ENCODE assay signal across 36 cellular contexts in the genomic region with DNA sequence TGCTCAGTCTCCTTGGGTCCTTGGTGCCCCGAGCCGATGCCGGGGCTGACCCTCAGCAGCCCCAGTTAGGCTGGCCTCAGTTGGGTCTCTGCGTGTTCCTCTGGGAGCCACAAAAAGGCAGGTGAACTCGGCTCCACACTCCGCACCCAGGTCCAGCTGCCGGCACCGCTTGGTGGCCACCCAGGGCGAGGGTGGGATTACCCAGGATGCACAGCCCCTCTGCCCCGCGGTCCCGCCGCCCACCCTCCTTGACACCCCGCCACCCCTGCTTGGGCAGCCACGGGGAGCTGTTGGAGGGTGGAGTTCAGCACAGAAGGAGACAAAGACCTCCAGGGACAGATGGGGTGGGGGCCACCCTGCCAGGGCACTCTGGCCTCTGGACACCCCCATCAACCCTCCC. TPM values are rescaled to one million over a fixed set of nuclear protein-coding genes. Genes with fewer than 3 reads are reported as not detected.
"Had no signal": no experiment of that assay in that cellular context is flagged by ENCODE, and none has a peak within 500 bp of the region (broad histone marks: within the 10 kb centered on the region; RNA-seq: fewer than 3 reads in every experiment).

No MANE protein-coding gene starts in this region.

- H3K36me3 Mint-ChIP-seq: activated CD8-positive, alpha-beta memory T cell treated with anti-CD3 and anti-CD28 coated beads, Interleukin-2, amount 10 ng/mL, durations not matched to agents 7 days and 5 days; activated naive CD4-positive, alpha-beta T cell treated with anti-CD3 and anti-CD28 coated beads, Interleukin-2, amount 10 ng/mL, durations not matched to agents 7 days and 5 days; activated naive CD4-positive, alpha-beta T cell treated with anti-CD3 and anti-CD28 coated beads, Interleukin-2, amount 50 U/mL, for 72 hours; activated naive CD8-positive, alpha-beta T cell treated with anti-CD3 and anti-CD28 coated beads, Interleukin-2, amount 10 ng/mL, durations not matched to agents 7 days and 5 days had no signal

- H3K9me3 ChIP-seq: esophagus muscularis mucosa, gastrocnemius medialis, heart left ventricle had no signal

- H3K27ac Mint-ChIP-seq: activated CD4-positive, alpha-beta memory T cell treated with anti-CD3 and anti-CD28 coated beads for 36 hours; activated CD4-positive, alpha-beta T cell treated with anti-CD3 and anti-CD28 coated beads for 36 hours; activated CD4-positive, alpha-beta T cell treated with anti-CD3 and anti-CD28 coated beads, Interleukin-2, amount 10 ng/mL, durations not matched to agents 24 days and 14 days; activated CD8-positive, alpha-beta memory T cell treated with anti-CD3 and anti-CD28 coated beads, Interleukin-2, amount 10 ng/mL, durations not matched to agents 7 days and 5 days; activated naive CD4-positive, alpha-beta T cell treated with anti-CD3 and anti-CD28 coated beads, Interleukin-2, amount 10 ng/mL, durations not matched to agents 7 days and 5 days; activated T-helper 1 cell treated with anti-CD3 and anti-CD28 coated beads, Interleukin-12 subunit alpha, Interleukin-12 subunit beta, Interleukin-2, Interleukin-4 antibody, amounts not matched to agents 30 ng/mL and 10 ng/mL and 1 ng/mL, durations not matched to agents 14 hours and 24 hours and 36 hours; activated T-helper 2 cell treated with anti-CD3 and anti-CD28 coated beads, Interferon-gamma antibody, Interleukin-2, Interleukin-4, amounts not matched to agents 10 μg/mL and 5 μg/mL and 100 μg/mL, durations not matched to agents 14 hours and 24 hours and 36 hours; effector memory CD8-positive, alpha-beta T cell; T-helper 17 cell had no signal

- H3K27ac ChIP-seq: brain microvascular endothelial cell, coronary artery, esophagus muscularis mucosa, foreskin keratinocyte, gastrocnemius medialis, heart left ventricle had no signal

- DNase-seq: activated CD4-positive, alpha-beta memory T cell treated with anti-CD3 and anti-CD28 coated beads for 36 hours; activated CD4-positive, alpha-beta T cell treated with anti-CD3 and anti-CD28 coated beads for 36 hours; activated CD4-positive, alpha-beta T cell treated with anti-CD3 and anti-CD28 coated beads, Interleukin-2, amount 10 ng/mL, durations not matched to agents 24 days and 14 days; activated CD4-positive, CD25-positive, alpha-beta regulatory T cell; activated CD4-positive, CD25-positive, alpha-beta regulatory T cell treated with anti-CD3 and anti-CD28 coated beads, Interleukin-2, amount 50 U/mL, for 72 hours; activated CD8-positive, alpha-beta memory T cell treated with anti-CD3 and anti-CD28 coated beads, Interleukin-2, amount 10 ng/mL, durations not matched to agents 7 days and 5 days; activated CD8-positive, alpha-beta memory T cell treated with anti-CD3 and anti-CD28 coated beads, Interleukin-2, amount 50 U/mL, for 4 hours; activated CD8-positive, alpha-beta T cell treated with anti-CD3 and anti-CD28 coated beads, Interleukin-2, amount 10 ng/mL, durations not matched to agents 7 days and 5 days; activated gamma-delta T cell; activated naive CD4-positive, alpha-beta T cell; activated naive CD4-positive, alpha-beta T cell treated with anti-CD3 and anti-CD28 coated beads, Interleukin-2, amount 10 ng/mL, durations not matched to agents 7 days and 5 days; activated naive CD8-positive, alpha-beta T cell treated with anti-CD3 and anti-CD28 coated beads, Interleukin-2, amount 10 ng/mL, durations not matched to agents 7 days and 5 days; activated T-cell treated with anti-CD3 and anti-CD28 coated beads, Interleukin-2, amount 50 U/mL, for 1 hour; activated T-cell treated with anti-CD3 and anti-CD28 coated beads, Interleukin-2, amount 50 U/mL, for 48 hours; amniotic stem cell; anterior cingulate cortex; brain microvascular endothelial cell; dermis blood vessel endothelial cell; effector CD4-positive, alpha-beta T cell; effector memory CD8-positive, alpha-beta T cell; foreskin keratinocyte; gastrocnemius medialis; glutamatergic neuron; heart left ventricle; T-helper 1 cell; T-helper 17 cell had no signal

- H3K4me3 Mint-ChIP-seq: activated CD4-positive, alpha-beta memory T cell treated with anti-CD3 and anti-CD28 coated beads for 36 hours; activated CD4-positive, alpha-beta T cell treated with anti-CD3 and anti-CD28 coated beads for 36 hours; activated CD4-positive, alpha-beta T cell treated with anti-CD3 and anti-CD28 coated beads, Interleukin-2, amount 10 ng/mL, durations not matched to agents 24 days and 14 days; activated CD8-positive, alpha-beta memory T cell treated with anti-CD3 and anti-CD28 coated beads, Interleukin-2, amount 10 ng/mL, durations not matched to agents 7 days and 5 days; activated CD8-positive, alpha-beta T cell treated with anti-CD3 and anti-CD28 coated beads, Interleukin-2, amount 10 ng/mL, durations not matched to agents 7 days and 5 days; activated naive CD4-positive, alpha-beta T cell treated with anti-CD3 and anti-CD28 coated beads, Interleukin-2, amount 10 ng/mL, durations not matched to agents 7 days and 5 days; activated naive CD8-positive, alpha-beta T cell treated with anti-CD3 and anti-CD28 coated beads, Interleukin-2, amount 10 ng/mL, durations not matched to agents 7 days and 5 days; activated T-helper 1 cell treated with anti-CD3 and anti-CD28 coated beads, Interleukin-12 subunit alpha, Interleukin-12 subunit beta, Interleukin-2, Interleukin-4 antibody, amounts not matched to agents 30 ng/mL and 10 ng/mL and 1 ng/mL, durations not matched to agents 14 hours and 24 hours and 36 hours; central memory CD8-positive, alpha-beta T cell; effector memory CD8-positive, alpha-beta T cell; T-helper 17 cell had no signal

- H3K9me3 Mint-ChIP-seq: activated CD4-positive, alpha-beta memory T cell treated with anti-CD3 and anti-CD28 coated beads for 36 hours; activated naive CD4-positive, alpha-beta T cell treated with anti-CD3 and anti-CD28 coated beads, Interleukin-2, amount 10 ng/mL, durations not matched to agents 7 days and 5 days; activated naive CD4-positive, alpha-beta T cell treated with anti-CD3 and anti-CD28 coated beads, Interleukin-2, amount 50 U/mL, for 72 hours; activated naive CD8-positive, alpha-beta T cell treated with anti-CD3 and anti-CD28 coated beads, Interleukin-2, amount 10 ng/mL, durations not matched to agents 7 days and 5 days; activated T-helper 1 cell treated with anti-CD3 and anti-CD28 coated beads, Interleukin-12 subunit alpha, Interleukin-12 subunit beta, Interleukin-2, Interleukin-4 antibody, amounts not matched to agents 30 ng/mL and 10 ng/mL and 1 ng/mL, durations not matched to agents 14 hours and 24 hours and 36 hours; activated T-helper 2 cell treated with anti-CD3 and anti-CD28 coated beads, Interferon-gamma antibody, Interleukin-2, Interleukin-4, amounts not matched to agents 10 μg/mL and 5 μg/mL and 100 μg/mL, durations not matched to agents 14 hours and 24 hours and 36 hours; central memory CD8-positive, alpha-beta T cell; effector memory CD8-positive, alpha-beta T cell had no signal

- ATAC-seq: activated CD4-positive, alpha-beta T cell treated with anti-CD3 and anti-CD28 coated beads for 36 hours; activated CD8-positive, alpha-beta memory T cell treated with anti-CD3 and anti-CD28 coated beads, Interleukin-2, amount 10 ng/mL, durations not matched to agents 7 days and 5 days; activated CD8-positive, alpha-beta T cell treated with anti-CD3 and anti-CD28 coated beads, Interleukin-2, amount 10 ng/mL, durations not matched to agents 7 days and 5 days; activated naive CD4-positive, alpha-beta T cell treated with anti-CD3 and anti-CD28 coated beads, Interleukin-2, amount 50 U/mL, for 72 hours; effector memory CD8-positive, alpha-beta T cell; foreskin keratinocyte; gastrocnemius medialis; heart left ventricle; T-helper 17 cell had no signal

- H3K27me3 Mint-ChIP-seq: activated CD4-positive, alpha-beta T cell treated with anti-CD3 and anti-CD28 coated beads for 36 hours; central memory CD8-positive, alpha-beta T cell had no signal

- H3K4me3 ChIP-seq: coronary artery, esophagus muscularis mucosa, gastrocnemius medialis, heart left ventricle had no signal

- H3K36me3 ChIP-seq: brain microvascular endothelial cell, esophagus muscularis mucosa, gastrocnemius medialis, heart left ventricle had no signal

RNA-seq across cellular contexts. Expression of a gene that starts 17.7 kb away (rescaled TPM):
- total RNA-seq: activated CD4-positive, alpha-beta T cell treated with anti-CD3 and anti-CD28 coated beads for 36 hours; activated CD4-positive, alpha-beta T cell treated with anti-CD3 and anti-CD28 coated beads, Interleukin-2, amount 10 ng/mL, durations not matched to agents 24 days and 14 days; activated CD8-positive, alpha-beta memory T cell treated with anti-CD3 and anti-CD28 coated beads for 36 hours; activated CD8-positive, alpha-beta T cell treated with anti-CD3 and anti-CD28 coated beads, Interleukin-2, amount 10 ng/mL, durations not matched to agents 7 days and 5 days; activated naive CD4-positive, alpha-beta T cell treated with anti-CD3 and anti-CD28 coated beads, Interleukin-2, amount 50 U/mL, for 72 hours; activated T-helper 1 cell treated with anti-CD3 and anti-CD28 coated beads, Interleukin-12 subunit alpha, Interleukin-12 subunit beta, Interleukin-2, Interleukin-4 antibody, amounts not matched to agents 30 ng/mL and 10 ng/mL and 1 ng/mL, durations not matched to agents 14 hours and 24 hours and 36 hours; activated T-helper 2 cell treated with anti-CD3 and anti-CD28 coated beads, Interferon-gamma antibody, Interleukin-2, Interleukin-4, amounts not matched to agents 10 μg/mL and 5 μg/mL and 100 μg/mL, durations not matched to agents 14 hours and 24 hours and 36 hours; bronchial epithelial cell; dermis blood vessel endothelial cell; foreskin keratinocyte had no signal
- polyA plus RNA-seq: foreskin keratinocyte had no signal

RNA-seq across cellular contexts. Expression of a gene that starts 25.3 kb away (rescaled TPM):
- total RNA-seq: activated CD4-positive, alpha-beta memory T cell treated with anti-CD3 and anti-CD28 coated beads for 36 hours; activated CD4-positive, alpha-beta T cell treated with anti-CD3 and anti-CD28 coated beads for 36 hours; activated CD8-positive, alpha-beta memory T cell treated with anti-CD3 and anti-CD28 coated beads for 36 hours; activated CD8-positive, alpha-beta memory T cell treated with anti-CD3 and anti-CD28 coated beads, Interleukin-2, amount 10 ng/mL, durations not matched to agents 7 days and 5 days; activated CD8-positive, alpha-beta T cell treated with anti-CD3 and anti-CD28 coated beads, Interleukin-2, amount 10 ng/mL, durations not matched to agents 7 days and 5 days; activated naive CD4-positive, alpha-beta T cell treated with anti-CD3 and anti-CD28 coated beads, Interleukin-2, amount 50 U/mL, for 72 hours; activated naive CD8-positive, alpha-beta T cell treated with anti-CD3 and anti-CD28 coated beads, Interleukin-2, amount 10 ng/mL, durations not matched to agents 7 days and 5 days; activated T-helper 1 cell treated with anti-CD3 and anti-CD28 coated beads, Interleukin-12 subunit alpha, Interleukin-12 subunit beta, Interleukin-2, Interleukin-4 antibody, amounts not matched to agents 30 ng/mL and 10 ng/mL and 1 ng/mL, durations not matched to agents 14 hours and 24 hours and 36 hours; bronchial epithelial cell; cardiac septum; cerebellum; dermis blood vessel endothelial cell; esophagus muscularis mucosa; foreskin keratinocyte; gastrocnemius medialis; heart left ventricle; T-helper 17 cell had no signal
- polyA plus RNA-seq: foreskin keratinocyte, heart left ventricle had no signal
